Comparison of ENCODE assay signal across 8 cellular contexts in genomic region chr3:128498127-128498626, GRCh38. TPM values are rescaled to one million over a fixed set of nuclear protein-coding genes. Genes with fewer than 3 reads are reported as not detected.
DNase-seq lines count a peak whose midpoint lies in the region; ATAC-seq and TF ChIP-seq lines count a peak whose summit lies in the region.
"Had no signal": no experiment of that assay in that cellular context is flagged by ENCODE, and none has a peak within 500 bp of the region (broad histone marks: within the 10 kb centered on the region; RNA-seq: fewer than 3 reads in every experiment).

No MANE protein-coding gene starts in this region.

- peaks cover 57% of the 10 kb centered on the region for H3K27me3 ChIP-seq in CD4-positive, alpha-beta T cell (ENCODE audit: control insufficient read depth, insufficient read depth, low read length)
- H3K27me3 ChIP-seq in psoas muscle (ENCODE audit: insufficient read depth in 3 of 3, low read length in 2 of 3), result peaks cover 0 to 72% (median 19%) of the 10 kb centered on the region in 3 donors

- no peak overlapping the region for H3K27ac Mint-ChIP-seq in CD4-positive, alpha-beta T cell
- H3K27ac Mint-ChIP-seq in dendritic cell treated with granulocyte-macrophage colony-stimulating factor and Interleukin-4, amounts not matched to agents 40 ng/mL and 50 ng/mL, for 4 days, result no peak overlapping the region

- no peak for ATAC-seq in CD4-positive, alpha-beta T cell (ENCODE audit: poor library complexity)
- no peak for ATAC-seq in psoas muscle

- 32 to 34% (median 33%) methylated on average over 5 of the region's 5 CpGs for WGBS in psoas muscle, 3 donors

- H3K9me3 Mint-ChIP-seq in CD4-positive, alpha-beta T cell, result no peaks in the 10 kb centered on the region
- no peaks in the 10 kb centered on the region for H3K9me3 Mint-ChIP-seq in dendritic cell treated with granulocyte-macrophage colony-stimulating factor and Interleukin-4, amounts not matched to agents 40 ng/mL and 50 ng/mL, for 4 days

- H3K27ac ChIP-seq in CD4-positive, alpha-beta T cell (ENCODE audit: low read depth, low read length), result no peak overlapping the region
- H3K27ac ChIP-seq in psoas muscle, result no peak overlapping the region

- peak overlapping the region; percentile 56 for H3K4me3 ChIP-seq in Jurkat, Clone E6-1 (ENCODE audit: low read length)
- peak overlapping the region; percentile 67 for H3K4me3 ChIP-seq in psoas muscle

- intact Hi-C loops in CD4-positive, alpha-beta T cell (cut with DNase I, micrococcal nuclease), result loop anchor here (1.0 to 10.0 kb wide), 10 partner anchors 72 to 423 kb away; no protein-coding TSS in a partner anchor
- intact Hi-C loops in dendritic cell treated with granulocyte-macrophage colony-stimulating factor and Interleukin-4, amounts not matched to agents 40 ng/mL and 50 ng/mL, for 4 days (cut with micrococcal nuclease), result loop anchor here (10.0 kb wide), 1 partner anchor 87 kb away; no protein-coding TSS in a partner anchor
- intact Hi-C loops in psoas muscle (cut with DNase I), result loop anchor here (2.0 to 5.0 kb wide), 7 partner anchors 71 to 406 kb away; no protein-coding TSS in a partner anchor

- no peaks in the 10 kb centered on the region for H3K9me3 ChIP-seq in CD4-positive, alpha-beta T cell (ENCODE audit: control insufficient read depth, low read length)
- H3K9me3 ChIP-seq in psoas muscle, result no peaks in the 10 kb centered on the region

- H3K4me1 ChIP-seq in psoas muscle, result peaks cover 14% of the 10 kb centered on the region

- peak overlapping the region; percentile 64 for H3K4me3 Mint-ChIP-seq in CD4-positive, alpha-beta T cell
- peak overlapping the region; percentile 35 for H3K4me3 Mint-ChIP-seq in dendritic cell treated with granulocyte-macrophage colony-stimulating factor and Interleukin-4, amounts not matched to agents 40 ng/mL and 50 ng/mL, for 4 days

- POLR2A ChIA-PET in CD4-positive, alpha-beta T cell (lab: Charles Lee), result interaction anchor here (1.6 kb wide), 1 partner anchor 14 kb away, joined by 4 read pairs; no protein-coding TSS in a partner anchor

- H3K36me3 Mint-ChIP-seq in CD4-positive, alpha-beta T cell (ENCODE audit: low read depth), result no peaks in the 10 kb centered on the region
- no peaks in the 10 kb centered on the region for H3K36me3 Mint-ChIP-seq in dendritic cell treated with granulocyte-macrophage colony-stimulating factor and Interleukin-4, amounts not matched to agents 40 ng/mL and 50 ng/mL, for 4 days (ENCODE audit: low read depth)

- no peak for TF ChIP-seq CTCF in CD4-positive, alpha-beta T cell (IDR thresholded peaks at IDR 0.05)
- no peak for TF ChIP-seq CTCF in psoas muscle (IDR thresholded peaks at IDR 0.05)

- no peaks in the 10 kb centered on the region for H3K36me3 ChIP-seq in psoas muscle (ENCODE audit: insufficient read depth in 1 of 2, low read depth in 1 of 2)

- peaks cover 10% of the 10 kb centered on the region for H3K4me1 Mint-ChIP-seq in CD4-positive, alpha-beta T cell (ENCODE audit: low read depth)
- peaks cover 20% of the 10 kb centered on the region for H3K4me1 Mint-ChIP-seq in dendritic cell treated with granulocyte-macrophage colony-stimulating factor and Interleukin-4, amounts not matched to agents 40 ng/mL and 50 ng/mL, for 4 days (ENCODE audit: low read depth)

- peaks cover 83% of the 10 kb centered on the region for H3K27me3 Mint-ChIP-seq in CD4-positive, alpha-beta T cell
- peaks cover 60% of the 10 kb centered on the region for H3K27me3 Mint-ChIP-seq in dendritic cell treated with granulocyte-macrophage colony-stimulating factor and Interleukin-4, amounts not matched to agents 40 ng/mL and 50 ng/mL, for 4 days

- no peak for DNase-seq in CD4-positive, alpha-beta T cell
- DNase-seq in Jurkat, Clone E6-1 (ENCODE audit: low read depth, low spot score), result no peak
- no peak for DNase-seq in psoas muscle
- no peak for DNase-seq in COR-L47 (lab: John Stamatoyannopoulos, UW)
- DNase-seq in NOMO-1 (lab: John Stamatoyannopoulos, UW; ENCODE audit: unreplicated experiment in 2 of 2), result no peak
- DNase-seq in SHP77 (lab: John Stamatoyannopoulos, UW), result no peak

- CTCF ChIA-PET in CD4-positive, alpha-beta T cell (lab: Charles Lee), result interaction anchor here (1.4 kb wide), 1 partner anchor 71 kb away, joined by 12 read pairs; no protein-coding TSS in a partner anchor

RNA-seq across cellular contexts. Expression of gene GATA2, which starts 5.2 kb away (rescaled TPM):
- total RNA-seq in CD4-positive, alpha-beta T cell, result under 1 TPM; 0.16 to 0.17 TPM
- 5.2 TPM for polyA plus RNA-seq in Jurkat, Clone E6-1 (2012; ENCODE audit: insufficient read depth, insufficient read length)
- total RNA-seq in psoas muscle, result 1 to 10 TPM; 5.4 to 8.8 (median 7.1) TPM
- polyA plus RNA-seq in psoas muscle, result 1 to 10 TPM; 4.2 to 7.4 (median 6.5) TPM
- polyA plus RNA-seq: keratinocyte had no signal

RNA-seq across cellular contexts. Expression of gene DNAJB8, which starts 31.5 kb away (rescaled TPM):
- not detected for total RNA-seq in CD4-positive, alpha-beta T cell
- not detected for polyA plus RNA-seq in Jurkat, Clone E6-1 (2012; ENCODE audit: insufficient read depth, insufficient read length)
- total RNA-seq in psoas muscle, result not detected
- polyA plus RNA-seq in psoas muscle, result not detected
- polyA plus RNA-seq: keratinocyte had no signal

Comparison
In these comparisons a context has a peak if more than half of its experiments do, and no peak if none do; other contexts are left out.
1. RNA of gene GATA2, which starts 5.2 kb away (total RNA-seq): 5.4 to 8.8 TPM in psoas muscle; 0.16 to 0.17 TPM in CD4-positive, alpha-beta T cell; every median in the first group is over 4 times any median in the second.